In genomic region chr4:69239092-69239491, GRCh38 we compare ENCODE assay signal across 16 cellular contexts. TPM values are rescaled to one million over a fixed set of nuclear protein-coding genes. Genes with fewer than 3 reads are reported as not detected.
A peak's percentile ranks its signal among the peaks of the same experiment; 100 is the strongest.
DNase-seq lines count a peak whose midpoint lies in the region; ATAC-seq and TF ChIP-seq lines count a peak whose summit lies in the region.
"Had no signal": no experiment of that assay in that cellular context is flagged by ENCODE, and none has a peak within 500 bp of the region (broad histone marks: within the 10 kb centered on the region; RNA-seq: fewer than 3 reads in every experiment).

No MANE protein-coding gene starts in this region.

- H3K4me1 Mint-ChIP-seq in Caco-2 (ENCODE audit: low read depth, unreplicated experiment): peaks cover 16% of the 10 kb centered on the region
- H3K4me1 Mint-ChIP-seq in neural progenitor cell: no peaks in the 10 kb centered on the region
- H3K4me1 Mint-ChIP-seq: CD14-positive monocyte had no signal

- no peak overlapping the region for H3K4me3 ChIP-seq in Caco-2 (ENCODE audit: low read depth, low read length)
- H3K4me3 ChIP-seq in HL-60 (replicated peaks; ENCODE audit: insufficient read depth, low read length): no peak overlapping the region
- no peak overlapping the region for H3K4me3 ChIP-seq in colonic mucosa
- no peak overlapping the region for H3K4me3 ChIP-seq in neural progenitor cell
- no peak overlapping the region for H3K4me3 ChIP-seq in aorta (ENCODE audit: low read length in 2 of 2)
- no peak overlapping the region for H3K4me3 ChIP-seq in spleen

- H3K4me2 ChIP-seq in neural progenitor cell: peak overlapping the region; percentile 33

- TF ChIP-seq CTCF in Caco-2 (IDR thresholded peaks at IDR 0.05; ENCODE audit: insufficient read depth in 1 of 2, low read depth in 1 of 2, low read length in 1 of 2, severe bottlenecking in 1 of 2, unreplicated experiment in 1 of 2) (no peak), HL-60 (IDR thresholded peaks at IDR 0.05; ENCODE audit: insufficient read depth, low read length) (no peak), colonic mucosa (IDR thresholded peaks at IDR 0.05) (no peak), neural progenitor cell (IDR thresholded peaks at IDR 0.05) (no peak), spleen (IDR thresholded peaks at IDR 0.05 in 8 of 11, conservative IDR thresholded peaks at IDR 0.05 in 3 of 11) (no peak)

- H3K27ac Mint-ChIP-seq in Caco-2 (ENCODE audit: unreplicated experiment) (peak overlapping the region; percentile 84), neural progenitor cell (no peak overlapping the region)
- H3K27ac Mint-ChIP-seq: CD14-positive monocyte; CD8-positive, alpha-beta T cell had no signal

- H3K27me3 ChIP-seq in Caco-2 (replicated peaks; ENCODE audit: control insufficient read depth, insufficient read depth, low read length): no peaks in the 10 kb centered on the region
- H3K27me3 ChIP-seq in HL-60 (ENCODE audit: insufficient read depth, poor library complexity, severe bottlenecking): no peaks in the 10 kb centered on the region
- H3K27me3 ChIP-seq in colonic mucosa: no peaks in the 10 kb centered on the region
- H3K27me3 ChIP-seq in neural progenitor cell: no peaks in the 10 kb centered on the region
- H3K27me3 ChIP-seq in aorta (ENCODE audit: control insufficient read depth in 1 of 2, insufficient read depth in 2 of 2, low read length in 1 of 2): no peaks in the 10 kb centered on the region
- H3K27me3 ChIP-seq in spleen (replicated peaks in 1 of 7): no peaks in the 10 kb centered on the region

- no peak overlapping the region for H3K9ac ChIP-seq in colonic mucosa (ENCODE audit: low read depth in 2 of 2, low read length in 2 of 2)
- H3K9ac ChIP-seq in neural progenitor cell: no peak overlapping the region

- CTCF ChIA-PET in Caco-2 (lab: Charles Lee): interaction anchor here (0.6 kb wide), 1 partner anchor 334 kb away, joined by 8 read pairs; no protein-coding TSS in a partner anchor

- peaks cover 8% of the 10 kb centered on the region for H3K36me3 Mint-ChIP-seq in Caco-2 (ENCODE audit: insufficient read depth, unreplicated experiment)
- H3K36me3 Mint-ChIP-seq in neural progenitor cell: no peaks in the 10 kb centered on the region
- H3K36me3 Mint-ChIP-seq: CD14-positive monocyte; CD8-positive, alpha-beta T cell had no signal

- BruUV-seq in Caco-2 (replicated peaks; lab: Mats Ljungman, UMichigan): no TSS peak

- peak overlapping the region; percentile 61 for H3K27ac ChIP-seq in HL-60 (replicated peaks)
- peak overlapping the region; percentile 67 for H3K27ac ChIP-seq in colonic mucosa
- peak overlapping the region; percentile 68 for H3K27ac ChIP-seq in neural progenitor cell
- H3K27ac ChIP-seq in aorta (ENCODE audit: low read depth in 1 of 2, low read length in 2 of 2): no peak overlapping the region
- no peak overlapping the region for H3K27ac ChIP-seq in spleen

- no peaks in the 10 kb centered on the region for H3F3A ChIP-seq in neural progenitor cell (ENCODE audit: low read depth)

- ATAC-seq in aorta (ENCODE audit: low FRiP score) (no peak), HG03135 (IDR thresholded peaks at IDR 0.05; ENCODE audit: unreplicated experiment) (no peak)
- ATAC-seq: CD8-positive, alpha-beta T cell; HCT116 had no signal

- DNase-seq in Caco-2 (no peak), HL-60 (ENCODE audit: low read depth in 1 of 2, low spot score in 1 of 2) (no peak), colonic mucosa (no peak), neural progenitor cell (ENCODE audit: low spot score) (no peak), HCEC 1CT (no peak), aorta (no peak), spleen (no peak)
- DNase-seq: CD8-positive, alpha-beta T cell; DND-41 had no signal

- 82 to 87% methylated on average over 2 of the region's 2 CpGs for WGBS in aorta, 2 donors
- WGBS in spleen, 5 donors: 73 to 88% (median 81%) methylated on average over 2 of the region's 2 CpGs

- H3K9me3 ChIP-seq in Caco-2 (no peaks in the 10 kb centered on the region; the same call in 1 of the 2 replicates), colonic mucosa (no peaks in the 10 kb centered on the region), neural progenitor cell (ENCODE audit: low read depth) (no peaks in the 10 kb centered on the region), aorta (ENCODE audit: control insufficient read depth, low read length) (no peaks in the 10 kb centered on the region), spleen (peaks cover 0 to 27% (median 6%) of the 10 kb centered on the region in 8 donors)

- H3K79me2 ChIP-seq in neural progenitor cell (ENCODE audit: low read depth): no peaks in the 10 kb centered on the region

- POLR2A ChIA-PET in Caco-2 (lab: Charles Lee): no interaction called here

- H3K27me3 Mint-ChIP-seq in Caco-2 (ENCODE audit: insufficient read depth, unreplicated experiment) (no peaks in the 10 kb centered on the region), neural progenitor cell (ENCODE audit: insufficient read depth, low read depth) (no peaks in the 10 kb centered on the region)

- TF ChIP-seq POLR2A in spleen (IDR thresholded peaks at IDR 0.05): no peak

- H3K4me1 ChIP-seq in Caco-2 (peaks cover 20% of the 10 kb centered on the region), colonic mucosa (peaks cover 3% of the 10 kb centered on the region), neural progenitor cell (peaks cover 8% of the 10 kb centered on the region), aorta (ENCODE audit: control insufficient read depth in 1 of 2, insufficient read depth in 2 of 2, low read length in 2 of 2) (no peaks in the 10 kb centered on the region), spleen (no peaks in the 10 kb centered on the region)

- H3K9me3 Mint-ChIP-seq in Caco-2 (ENCODE audit: unreplicated experiment): peaks cover 10% of the 10 kb centered on the region
- H3K9me3 Mint-ChIP-seq in neural progenitor cell: peaks cover 2% of the 10 kb centered on the region

- H3K4me3 Mint-ChIP-seq in Caco-2 (ENCODE audit: unreplicated experiment) (peak overlapping the region; percentile 58), neural progenitor cell (no peak overlapping the region)
- H3K4me3 Mint-ChIP-seq: CD14-positive monocyte; CD8-positive, alpha-beta T cell had no signal

- intact Hi-C loops in Caco-2 (cut with micrococcal nuclease; ENCODE audit: unreplicated experiment): no loop called here
- intact Hi-C loops in colonic mucosa (cut with DNase I): no loop called here
- intact Hi-C loops in aorta (cut with DNase I): no loop called here
- intact Hi-C loops in spleen (cut with DNase I; ENCODE audit: low total_unique reads): no loop called here

- H4K20me1 ChIP-seq in neural progenitor cell (ENCODE audit: low read depth): no peaks in the 10 kb centered on the region

- peak overlapping the region; percentile 43 for H2AFZ ChIP-seq in neural progenitor cell (replicated peaks)

- H3K36me3 ChIP-seq in Caco-2 (ENCODE audit: control insufficient read depth, insufficient read depth, low read length): no peaks in the 10 kb centered on the region
- H3K36me3 ChIP-seq in colonic mucosa: no peaks in the 10 kb centered on the region
- H3K36me3 ChIP-seq in neural progenitor cell: no peaks in the 10 kb centered on the region
- H3K36me3 ChIP-seq in aorta (ENCODE audit: control insufficient read depth in 1 of 2, insufficient read depth in 2 of 2, low read length in 1 of 2): no peaks in the 10 kb centered on the region
- no peaks in the 10 kb centered on the region for H3K36me3 ChIP-seq in spleen

RNA-seq across cellular contexts. Expression of gene UGT2B11, which starts 24.5 kb away (rescaled TPM):
- total RNA-seq in Caco-2 (2022) (0.35 TPM in 1 of 2 replicates, not detected in the other), colonic mucosa (not detected), neural progenitor cell (ENCODE audit: low replicate concordance) (not detected in 2 replicates), aorta (not detected), spleen (not detected)
- polyA plus RNA-seq in aorta (not detected), spleen (not detected)
- total RNA-seq: A673; CD8-positive, alpha-beta T cell; H4; HT-29 had no signal
- polyA plus RNA-seq: BJ, CD14-positive monocyte had no signal

RNA-seq across cellular contexts. Expression of gene UGT2B28, which starts 41.2 kb away (rescaled TPM):
- not detected in 2 replicates for total RNA-seq in Caco-2 (2022)
- total RNA-seq in colonic mucosa: not detected
- total RNA-seq in neural progenitor cell (ENCODE audit: low replicate concordance): not detected in 2 replicates
- total RNA-seq in aorta: not detected
- polyA plus RNA-seq in aorta: not detected
- total RNA-seq in spleen: not detected
- not detected for polyA plus RNA-seq in spleen
- total RNA-seq: A673; CD8-positive, alpha-beta T cell; H4; HT-29 had no signal
- polyA plus RNA-seq: BJ, CD14-positive monocyte had no signal

Comparison
In these comparisons a context has a peak if more than half of its experiments do, and no peak if none do; other contexts are left out.
1. H3K27ac ChIP-seq: peak in HL-60 (single experiment), colonic mucosa (single experiment) and neural progenitor cell (single experiment); none in aorta (0 of 2) and spleen (0 of 8).